In the genomic region with DNA sequence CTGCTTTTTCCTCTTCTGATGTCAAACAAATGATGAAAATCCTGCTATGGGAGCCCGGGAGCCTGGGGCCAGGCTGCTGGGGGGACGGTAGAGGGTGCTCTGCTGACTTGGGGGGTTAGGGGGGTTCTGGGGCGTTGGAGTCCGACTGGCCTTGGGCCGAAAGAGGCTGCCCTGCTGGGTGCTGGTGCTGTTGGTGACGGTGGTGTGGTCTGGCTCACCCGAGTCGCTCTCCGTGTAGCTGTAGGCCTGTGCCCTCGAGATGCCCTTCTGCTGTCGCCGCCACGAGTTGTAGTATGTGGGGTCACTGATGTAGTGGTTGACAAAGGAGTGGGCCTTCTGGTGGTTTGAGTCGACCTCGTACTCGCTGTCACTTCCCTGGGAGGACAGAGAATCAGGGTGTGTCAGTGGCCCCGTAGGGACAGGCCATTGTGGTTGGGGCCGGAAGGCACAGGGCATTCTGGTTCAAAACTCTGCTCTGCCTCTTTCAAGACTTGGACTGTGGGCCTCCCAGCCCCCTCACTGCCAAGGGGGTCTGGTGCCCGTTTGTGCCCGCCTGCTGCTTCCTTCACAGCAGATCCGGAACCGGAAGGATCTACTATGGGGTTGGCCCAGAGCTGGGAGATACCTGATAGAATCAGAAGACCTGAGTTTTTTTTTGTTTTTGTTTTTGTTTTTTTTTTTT, we compare ENCODE assay signal across 18 cellular contexts. TPM values are rescaled to one million over a fixed set of nuclear protein-coding genes. Genes with fewer than 3 reads are reported as not detected.
A peak's percentile ranks its signal among the peaks of the same experiment; 100 is the strongest.
DNase-seq lines count a peak whose midpoint lies in the region; TF ChIP-seq lines count a peak whose summit lies in the region.
"Had no signal": no experiment of that assay in that cellular context is flagged by ENCODE, and none has a peak within 500 bp of the region (broad histone marks: within the 10 kb centered on the region; RNA-seq: fewer than 3 reads in every experiment).

No MANE protein-coding gene starts in this region.

- no CpG with 5 or more reads among the region's 22 CpGs for WGBS in H9 (ENCODE audit: extremely low coverage, insufficient read length, low lambda C conversion rate)

- H2BK120ac ChIP-seq in H9 (ENCODE audit: low read depth, low read length, poor library complexity, severe bottlenecking) = no peak overlapping the region

- peaks cover 7% of the 10 kb centered on the region; the same call in 1 of the 2 replicates for H3K4me1 ChIP-seq in H9 (ENCODE audit: insufficient read depth, low read length)

- DNase-seq in H9 = no peak
- DNase-seq in mesothelial cell of epicardium (ENCODE audit: low spot score in 2 of 2, unreplicated experiment in 2 of 2) = no peak
- no peak for DNase-seq in substantia nigra (lab: John Stamatoyannopoulos, UW)
- DNase-seq in NCI-H146 (lab: John Stamatoyannopoulos, UW) = no peak
- DNase-seq in DMS53 (lab: John Stamatoyannopoulos, UW) = no peak
- no peak for DNase-seq in NCI-H510A (lab: John Stamatoyannopoulos, UW)
- DNase-seq in kidney glomerular epithelial cell (lab: John Stamatoyannopoulos, UW) = no peak
- DNase-seq: activated CD8-positive, alpha-beta memory T cell treated with anti-CD3 and anti-CD28 coated beads for 24 hours; activated gamma-delta T cell; DMS153; KG1; NCI-H1694; SHP77 treated with DMSO at 0.1 percent for 48 hours; small intestine had no signal

- no peaks in the 10 kb centered on the region for H4K20me1 ChIP-seq in H9 (ENCODE audit: control insufficient read depth, insufficient read depth, insufficient read length)

- H4K5ac ChIP-seq in H9 (ENCODE audit: insufficient read length, low read depth, low read length) = no peak overlapping the region

- H2BK12ac ChIP-seq in H9 (ENCODE audit: insufficient read length, low read depth, low read length) = no peak overlapping the region

- H3K18ac ChIP-seq in H9 (ENCODE audit: insufficient read length, low read depth, low read length) = no peak overlapping the region

- TF ChIP-seq CTCF in H9 (conservative IDR thresholded peaks at IDR 0.05) = no peak
- no peak for TF ChIP-seq CTCF in brain (conservative IDR thresholded peaks at IDR 0.05)
- no peak for TF ChIP-seq CTCF in mesothelial cell of epicardium (IDR thresholded peaks at IDR 0.05; ENCODE audit: unreplicated experiment)

- H3K27ac Mint-ChIP-seq in H9 (peak overlapping the region; percentile 32 to 89 (median 57); a peak in 3 of 7 replicates), brain (peak overlapping the region; percentile 62 to 92 (median 85)), mesothelial cell of epicardium (peak overlapping the region; percentile 83)
- H3K27ac Mint-ChIP-seq: B cell; stimulated activated naive CD8-positive, alpha-beta T cell treated with anti-CD3 and anti-CD28 coated beads, Interleukin-15, Interleukin-2, amounts not matched to agents 100 ng/mL and 50 ng/mL, for 24 hours had no signal

- no peak overlapping the region for H4K91ac ChIP-seq in H9 (ENCODE audit: insufficient read length, low read depth, low read length)

- H3K27ac ChIP-seq in H9 (ENCODE audit: insufficient read length, low read depth, low read length) (no peak overlapping the region), substantia nigra (ENCODE audit: low read depth, low read length, poor library complexity, severe bottlenecking) (peak overlapping the region; percentile 3)

- H3K23me2 ChIP-seq in H9 (ENCODE audit: insufficient read length, low read depth, low read length, poor library complexity, severe bottlenecking) = peaks cover 4% of the 10 kb centered on the region

- no peak overlapping the region for H3K23ac ChIP-seq in H9 (ENCODE audit: insufficient read length, low read depth, low read length)

- no peak overlapping the region; the same call in 1 of the 2 replicates for H3K14ac ChIP-seq in H9 (ENCODE audit: insufficient read depth, low read length)

- H2BK5ac ChIP-seq in H9 (ENCODE audit: insufficient read length, low read length) = no peak overlapping the region

- H3K79me2 ChIP-seq in H9 (ENCODE audit: insufficient read depth, low read length) = no peaks in the 10 kb centered on the region

- no peaks in the 10 kb centered on the region for H3K9me3 Mint-ChIP-seq in H9
- H3K9me3 Mint-ChIP-seq in brain = peaks cover 0 to 2% (median 0%) of the 10 kb centered on the region in 5 experiments
- H3K9me3 Mint-ChIP-seq in mesothelial cell of epicardium = no peaks in the 10 kb centered on the region
- H3K9me3 Mint-ChIP-seq: neural crest cell; stimulated activated naive CD8-positive, alpha-beta T cell treated with anti-CD3 and anti-CD28 coated beads, Interleukin-15, Interleukin-2, amounts not matched to agents 100 ng/mL and 50 ng/mL, for 24 hours had no signal

- H3K4me3 Mint-ChIP-seq in H9 = no peak overlapping the region
- H3K4me3 Mint-ChIP-seq in brain = peak overlapping the region in 1 of 5 experiments; percentile 22
- no peak overlapping the region for H3K4me3 Mint-ChIP-seq in mesothelial cell of epicardium
- H3K4me3 Mint-ChIP-seq: B cell; neural crest cell; stimulated activated naive CD8-positive, alpha-beta T cell treated with anti-CD3 and anti-CD28 coated beads, Interleukin-15, Interleukin-2, amounts not matched to agents 100 ng/mL and 50 ng/mL, for 24 hours had no signal

- H3K4me1 Mint-ChIP-seq in H9 (peaks cover 43 to 54% of the 10 kb centered on the region in 2 experiments), brain (peaks cover 90% of the 10 kb centered on the region), mesothelial cell of epicardium (peaks cover 56% of the 10 kb centered on the region)
- H3K4me1 Mint-ChIP-seq: B cell had no signal

- H4K8ac ChIP-seq in H9 (replicated peaks; ENCODE audit: insufficient read length, low read depth, low read length) = no peak overlapping the region

- no peak overlapping the region for H3K4ac ChIP-seq in H9 (ENCODE audit: low read depth, low read length)

- H2BK15ac ChIP-seq in H9 (ENCODE audit: low read depth, low read length) = no peak overlapping the region

- peaks cover 0 to 6% (median 1%) of the 10 kb centered on the region in 3 experiments; a peak in 3 of 7 replicates for H3K36me3 Mint-ChIP-seq in H9 (ENCODE audit: insufficient read depth in 1 of 3, low read depth in 3 of 3)
- H3K36me3 Mint-ChIP-seq in brain = peaks cover 6% of the 10 kb centered on the region
- peaks cover 3% of the 10 kb centered on the region for H3K36me3 Mint-ChIP-seq in mesothelial cell of epicardium

- H2AK5ac ChIP-seq in H9 (ENCODE audit: insufficient read length, low read length) = no peak overlapping the region

- H3K27me3 Mint-ChIP-seq in H9 (ENCODE audit: low read depth) (peaks cover 3% of the 10 kb centered on the region; the same call in 1 of the 2 replicates), brain (no peaks in the 10 kb centered on the region), mesothelial cell of epicardium (ENCODE audit: low read depth) (no peaks in the 10 kb centered on the region)
- H3K27me3 Mint-ChIP-seq: B cell; stimulated activated naive CD8-positive, alpha-beta T cell treated with anti-CD3 and anti-CD28 coated beads, Interleukin-15, Interleukin-2, amounts not matched to agents 100 ng/mL and 50 ng/mL, for 24 hours had no signal

- H3K79me1 ChIP-seq in H9 (ENCODE audit: insufficient read depth, low read depth, low read length, poor library complexity, severe bottlenecking) = no peaks in the 10 kb centered on the region

- no peaks in the 10 kb centered on the region for H3K9me3 ChIP-seq in H9 (ENCODE audit: control insufficient read depth, low read depth, low read length)

- H3K27me3 ChIP-seq in H9 (ENCODE audit: insufficient read depth, low read length) = no peaks in the 10 kb centered on the region

- H2AFZ ChIP-seq in H9 (ENCODE audit: low read length) = no peak overlapping the region

- no peak overlapping the region for H3K56ac ChIP-seq in H9 (ENCODE audit: insufficient read length, low read depth, low read length)

- H3T11ph ChIP-seq in H9 (ENCODE audit: low read length) = no peak overlapping the region

- H2BK20ac ChIP-seq in H9 (ENCODE audit: low read depth, low read length, poor library complexity, severe bottlenecking) = no peak overlapping the region

- H3K4me2 ChIP-seq in H9 (ENCODE audit: insufficient read depth, insufficient read length, low read length) = no peak overlapping the region

- H3K9ac ChIP-seq in H9 (ENCODE audit: extremely low read depth, insufficient read length, low read length) = no peak overlapping the region

RNA-seq across cellular contexts. Expression of a gene that starts 26.9 kb away (rescaled TPM):
- total RNA-seq in H9 (2021) (27.1 and 28.2 TPM in 2 replicates), mesothelial cell of epicardium (68.4 to 71.3 TPM (median 70.3 TPM) in 3 replicates)
- polyA plus RNA-seq in brain (ENCODE audit: insufficient read depth, low read depth, low replicate concordance) = 110 TPM
